7 cellular contexts compared by ENCODE assay signal in the genomic region with DNA sequence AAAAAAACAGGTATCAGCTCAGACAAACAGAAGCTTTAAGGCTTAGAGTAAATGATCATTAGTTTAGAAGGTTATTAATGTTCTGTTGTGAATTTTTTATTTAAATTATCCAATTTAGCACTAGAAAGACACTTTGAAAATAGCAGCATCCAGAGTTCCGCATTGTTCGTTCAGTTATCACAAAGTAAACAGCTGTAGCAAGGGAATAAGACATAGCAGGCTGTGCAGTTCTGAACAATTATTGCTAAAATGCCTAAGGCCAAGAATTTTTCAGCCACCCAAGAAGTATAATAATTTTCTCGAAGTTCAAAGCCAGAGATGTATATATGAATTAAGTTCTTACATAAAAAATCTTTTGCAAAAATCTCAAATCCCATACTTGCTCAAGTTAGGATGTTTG.
"Had no signal": no experiment of that assay in that cellular context is flagged by ENCODE, and none has a peak within 500 bp of the region (broad histone marks: within the 10 kb centered on the region; RNA-seq: fewer than 3 reads in every experiment).

No MANE protein-coding gene starts in this region.

- ATAC-seq: GM12878 had no signal

- DNase-seq: GDM1, GF-D8 had no signal

- H3K4me3 ChIP-seq: GM12878 had no signal

- FAIRE-seq: G401.6, GM12878, GM12891, GM12892, GM18507 had no signal
